8 cellular contexts compared by ENCODE assay signal in genomic region chr9:138149672-138150656, GRCh38.
DNase-seq lines count a peak whose midpoint lies in the region; ATAC-seq and TF ChIP-seq lines count a peak whose summit lies in the region.
"Not testable (repeated sequence)": the region's sequence is repeated elsewhere in the genome, so short reads cannot be mapped to it uniquely, and the experiment has no call there.

No MANE protein-coding gene starts in this region.

- TF ChIP-seq CTCF in C4-2B (conservative IDR thresholded peaks at IDR 0.05) (peak; percentile 88), OCI-LY1 (IDR thresholded peaks at IDR 0.05; ENCODE audit: low read length) (peak; percentile 43), heart right ventricle (IDR thresholded peaks at IDR 0.05) (peak; percentile 25 to 66 (median 58))

- not testable (repeated sequence) for H3K9me2 ChIP-seq in OCI-LY1 (ENCODE audit: low read depth, low read length)

- H3K4me1 Mint-ChIP-seq in naive B cell: not testable (repeated sequence)

- not testable (repeated sequence) for H3K9ac ChIP-seq in OCI-LY1 (ENCODE audit: low read length)

- in situ Hi-C loops in HAP-1 (cut with MboI; ENCODE audit: low sequenced_read_pairs): not testable (repeated sequence)

- H3K27ac ChIP-seq in C4-2B: peak overlapping the region; percentile 66
- H3K27ac ChIP-seq in OCI-LY1 (ENCODE audit: low read depth, low read length, poor library complexity, severe bottlenecking); heart right ventricle: not testable (repeated sequence)

- H4K20me1 ChIP-seq in OCI-LY1 (ENCODE audit: insufficient read depth, low read length): not testable (repeated sequence)

- not testable (repeated sequence) for H3K4me1 ChIP-seq in HAP-1; OCI-LY1 (ENCODE audit: insufficient read depth, low read length, severe bottlenecking); heart right ventricle

- not testable (repeated sequence) for H3K9me3 ChIP-seq in HAP-1; OCI-LY1 (ENCODE audit: low read length); heart right ventricle

- ATAC-seq in heart right ventricle: peak in 3 of 8 donors; percentile 25 to 55 (median 29)
- peak; percentile 25 to 51 for ATAC-seq in naive B cell (ENCODE audit: low read depth in 2 of 2)

- H3K27me3 Mint-ChIP-seq in naive B cell: peaks cover 2 to 25% (median 4%) of the 10 kb centered on the region in 3 donors

- H3K79me2 ChIP-seq in OCI-LY1 (ENCODE audit: insufficient read depth, low read length): not testable (repeated sequence)

- peak overlapping the region in 1 of 6 donors; percentile 69 for H3K27ac Mint-ChIP-seq in naive B cell

- DNase-seq in HAP-1 (ENCODE audit: low spot score in 2 of 2) (peak in 1 of 2 experiments; percentile 12), activated T-cell treated with anti-CD3 and anti-CD28 coated beads for 48 hours (ENCODE audit: low read depth) (peak; percentile 12), naive B cell (peak; percentile 15)
- DNase-seq in central memory CD4-positive, alpha-beta T cell: peak; percentile 44
- DNase-seq in heart right ventricle: not testable (repeated sequence)
- DNase-seq in stimulated activated CD8-positive, alpha-beta memory T cell treated with anti-CD3 and anti-CD28 coated beads, Interleukin-12 subunit alpha, Interleukin-12 subunit beta, amount 100 ng/mL, for 4 hours (ENCODE audit: low read depth): peak; percentile 6

- peak overlapping the region; percentile 19 for H3K4me3 ChIP-seq in HAP-1
- peak overlapping the region; percentile 54 for H3K4me3 ChIP-seq in OCI-LY1 (ENCODE audit: low read depth, low read length, poor library complexity, severe bottlenecking)
- H3K4me3 ChIP-seq in heart right ventricle: peak overlapping the region in 9 of 10 donors; percentile 10 to 53 (median 38)

- H3K9me3 Mint-ChIP-seq in naive B cell: not testable (repeated sequence)

- intact Hi-C loops in heart right ventricle (cut with DNase I): not testable (repeated sequence)

- H3K4me3 Mint-ChIP-seq in naive B cell: peak overlapping the region in 7 of 8 donors; percentile 59 to 87 (median 80)

- not testable (repeated sequence) for H2AFZ ChIP-seq in OCI-LY1 (ENCODE audit: low read length)

- H3K36me3 Mint-ChIP-seq in naive B cell: not testable (repeated sequence)

- WGBS in heart right ventricle, 2 donors: 11 to 24% methylated on average over 79 to 81 of the region's 81 CpGs

- H3K36me3 ChIP-seq in HAP-1 (replicated peaks); OCI-LY1 (ENCODE audit: insufficient read depth, low read length); heart right ventricle: not testable (repeated sequence)

- not testable (repeated sequence) for H3K27me3 ChIP-seq in HAP-1 (ENCODE audit: low read depth); OCI-LY1 (ENCODE audit: insufficient read depth, low read length)
- peaks cover 0 to 39% (median 23%) of the 10 kb centered on the region in 7 donors for H3K27me3 ChIP-seq in heart right ventricle

- H3F3A ChIP-seq in OCI-LY1 (ENCODE audit: insufficient read depth, low read length): not testable (repeated sequence)

- peak overlapping the region; percentile 48; the same call in 1 of the 2 replicates for H3K4me2 ChIP-seq in OCI-LY1 (ENCODE audit: low read length)
